In the genomic region with DNA sequence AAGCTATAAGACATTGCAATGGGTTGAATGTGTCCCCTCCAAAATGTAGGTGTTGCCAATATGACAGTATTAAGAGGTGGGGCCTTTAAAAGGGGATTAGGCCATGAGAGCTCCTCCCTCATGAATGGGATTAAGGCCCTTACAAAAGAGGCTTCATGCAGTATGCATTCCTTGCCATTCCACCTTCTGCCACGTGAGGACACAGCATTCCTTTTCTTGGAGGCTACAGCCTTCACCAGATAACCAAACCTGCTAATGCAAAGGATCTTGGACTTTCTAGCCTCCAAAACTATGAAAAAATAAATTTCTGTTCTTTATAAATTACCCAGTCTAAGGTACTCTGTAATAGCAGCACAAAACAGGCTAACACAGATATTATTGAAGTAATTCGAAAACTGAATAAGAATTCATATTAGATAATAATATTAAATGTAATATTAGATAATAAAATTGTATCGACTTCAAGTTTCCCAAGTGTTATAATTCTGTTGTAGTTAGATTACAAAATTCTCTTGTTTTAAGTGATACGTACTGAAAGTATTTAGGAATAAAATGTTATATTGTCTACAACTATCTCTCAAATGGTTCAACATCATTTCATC, we compare ENCODE assay signal across 9 cellular contexts. TPM values are rescaled to one million over a fixed set of nuclear protein-coding genes. Genes with fewer than 3 reads are reported as not detected.
DNase-seq lines count a peak whose midpoint lies in the region; ATAC-seq and TF ChIP-seq lines count a peak whose summit lies in the region.
"Had no signal": no experiment of that assay in that cellular context is flagged by ENCODE, and none has a peak within 500 bp of the region (broad histone marks: within the 10 kb centered on the region; RNA-seq: fewer than 3 reads in every experiment).

No MANE protein-coding gene starts in this region.

- peaks cover 7% of the 10 kb centered on the region for H3K4me1 ChIP-seq in osteoblast (ENCODE audit: insufficient read depth, low read length)

- H3K36me3 ChIP-seq in osteoblast (ENCODE audit: insufficient read depth, low read length) = no peaks in the 10 kb centered on the region

- no peak for ATAC-seq in GM21423 (IDR thresholded peaks at IDR 0.05; ENCODE audit: unreplicated experiment)
- ATAC-seq in stimulated activated naive CD8-positive, alpha-beta T cell treated with anti-CD3 and anti-CD28 coated beads, Interleukin-15, amount 100 ng/mL, for 72 hours = no peak

- no peak overlapping the region for H3K27ac Mint-ChIP-seq in stimulated activated naive CD8-positive, alpha-beta T cell treated with anti-CD3 and anti-CD28 coated beads, Interleukin-15, amount 100 ng/mL, for 72 hours

- no peak overlapping the region for H2AFZ ChIP-seq in osteoblast (ENCODE audit: low read length)

- no peak overlapping the region for H3K4me3 Mint-ChIP-seq in stimulated activated naive CD8-positive, alpha-beta T cell treated with anti-CD3 and anti-CD28 coated beads, Interleukin-15, amount 100 ng/mL, for 72 hours

- peaks cover 11% of the 10 kb centered on the region for H3K4me1 Mint-ChIP-seq in stimulated activated naive CD8-positive, alpha-beta T cell treated with anti-CD3 and anti-CD28 coated beads, Interleukin-15, amount 100 ng/mL, for 72 hours

- H3K4me2 ChIP-seq in osteoblast (ENCODE audit: insufficient read depth, low read length) = no peak overlapping the region

- no peaks in the 10 kb centered on the region for H4K20me1 ChIP-seq in osteoblast (ENCODE audit: insufficient read depth, low read length)

- H3K27me3 Mint-ChIP-seq in stimulated activated naive CD8-positive, alpha-beta T cell treated with anti-CD3 and anti-CD28 coated beads, Interleukin-15, amount 100 ng/mL, for 72 hours = no peaks in the 10 kb centered on the region

- H3K4me3 ChIP-seq in osteoblast (ENCODE audit: insufficient read depth, low read length) = no peak overlapping the region

- TF ChIP-seq CTCF in GM12872 (IDR thresholded peaks at IDR 0.05; ENCODE audit: insufficient read depth, low read depth, low read length) (peak; percentile 37; the same call in 2 of the 3 replicates), osteoblast (IDR thresholded peaks at IDR 0.05; ENCODE audit: extremely low read depth, low read depth, low read length) (peak; percentile 71)

- DNase-seq in NCI-H526 treated with DMSO at 0.1 percent for 48 hours (lab: John Stamatoyannopoulos, UW) = peak; percentile 46
- DNase-seq in dermis blood vessel endothelial cell = peak; percentile 70
- no peak for DNase-seq in osteoblast (ENCODE audit: insufficient read length, low spot score, missing footprints)
- no peak for DNase-seq in stimulated activated naive CD8-positive, alpha-beta T cell treated with anti-CD3 and anti-CD28 coated beads, Interleukin-15, amount 100 ng/mL, for 72 hours
- no peak for DNase-seq in NCI-H187 treated with DMSO at 0.1 percent for 48 hours (lab: John Stamatoyannopoulos, UW)
- no peak for DNase-seq in activated gamma-delta T cell (lab: John Stamatoyannopoulos, UW)
- DNase-seq: activated effector memory CD4-positive, alpha-beta T cell treated with anti-CD3 and anti-CD28 coated beads, Interleukin-2, amount 50 U/mL, for 16 hours had no signal

- H3K9me3 ChIP-seq in osteoblast (ENCODE audit: low read depth, low read length) = no peaks in the 10 kb centered on the region

- H3K27me3 ChIP-seq in osteoblast (ENCODE audit: insufficient read depth, low read length) = no peaks in the 10 kb centered on the region

- no peak overlapping the region for H3K27ac ChIP-seq in osteoblast (ENCODE audit: low read depth, low read length)

- H3K9me3 Mint-ChIP-seq in stimulated activated naive CD8-positive, alpha-beta T cell treated with anti-CD3 and anti-CD28 coated beads, Interleukin-15, amount 100 ng/mL, for 72 hours = no peaks in the 10 kb centered on the region

- no peaks in the 10 kb centered on the region for H3K79me2 ChIP-seq in osteoblast (ENCODE audit: insufficient read depth, low read length)

RNA-seq across cellular contexts. Expression of a gene that starts 29.4 kb away (rescaled TPM):
- 0.98 and 1.7 TPM in 2 replicates for total RNA-seq in dermis blood vessel endothelial cell
- total RNA-seq in osteoblast = 0.88 and 1.1 TPM in 2 replicates

RNA-seq across cellular contexts. Expression of a gene that starts 33.5 kb away (rescaled TPM):
- 5.1 and 7.1 TPM in 2 replicates for total RNA-seq in dermis blood vessel endothelial cell
- total RNA-seq in osteoblast = not detected in 2 replicates

Comparison
In these comparisons a context has a peak if more than half of its experiments do, and no peak if none do; other contexts are left out.
1. DNase-seq: peak in NCI-H526 treated with DMSO at 0.1 percent for 48 hours (single experiment) and dermis blood vessel endothelial cell (single experiment); none in osteoblast (single experiment), stimulated activated naive CD8-positive, alpha-beta T cell treated with anti-CD3 and anti-CD28 coated beads, Interleukin-15, amount 100 ng/mL, for 72 hours (0 of 2), NCI-H187 treated with DMSO at 0.1 percent for 48 hours (single experiment) and activated gamma-delta T cell (single experiment).